1 cellular context compared by ENCODE assay signal in genomic region chr1:152009691-152010090, GRCh38.
TF ChIP-seq lines count a peak whose summit lies in the region.

No MANE protein-coding gene starts in this region.

TF ChIP-seq in HepG2, 621 proteins besides CTCF, POLR2A, EP300 and RAD21 (continued from another document):
- TF ChIP-seq, protein P1, sequence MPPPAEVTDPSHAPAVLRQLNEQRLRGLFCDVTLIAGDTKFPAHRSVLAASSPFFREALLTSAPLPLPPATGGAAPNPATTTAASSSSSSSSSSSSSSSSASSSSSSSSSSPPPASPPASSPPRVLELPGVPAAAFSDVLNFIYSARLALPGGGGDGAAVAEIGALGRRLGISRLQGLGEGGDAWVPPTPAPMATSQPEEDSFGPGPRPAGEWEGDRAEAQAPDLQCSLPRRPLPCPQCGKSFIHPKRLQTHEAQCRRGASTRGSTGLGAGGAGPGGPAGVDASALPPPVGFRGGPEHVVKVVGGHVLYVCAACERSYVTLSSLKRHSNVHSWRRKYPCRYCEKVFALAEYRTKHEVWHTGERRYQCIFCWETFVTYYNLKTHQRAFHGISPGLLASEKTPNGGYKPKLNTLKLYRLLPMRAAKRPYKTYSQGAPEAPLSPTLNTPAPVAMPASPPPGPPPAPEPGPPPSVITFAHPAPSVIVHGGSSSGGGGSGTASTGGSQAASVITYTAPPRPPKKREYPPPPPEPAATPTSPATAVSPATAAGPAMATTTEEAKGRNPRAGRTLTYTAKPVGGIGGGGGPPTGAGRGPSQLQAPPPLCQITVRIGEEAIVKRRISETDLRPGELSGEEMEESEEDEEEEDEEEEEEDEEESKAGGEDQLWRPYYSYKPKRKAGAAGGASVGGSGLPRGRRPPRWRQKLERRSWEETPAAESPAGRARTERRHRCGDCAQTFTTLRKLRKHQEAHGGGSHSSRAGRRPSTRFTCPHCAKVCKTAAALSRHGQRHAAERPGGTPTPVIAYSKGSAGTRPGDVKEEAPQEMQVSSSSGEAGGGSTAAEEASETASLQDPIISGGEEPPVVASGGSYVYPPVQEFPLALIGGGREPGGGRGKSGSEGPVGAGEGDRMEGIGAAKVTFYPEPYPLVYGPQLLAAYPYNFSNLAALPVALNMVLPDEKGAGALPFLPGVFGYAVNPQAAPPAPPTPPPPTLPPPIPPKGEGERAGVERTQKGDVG (CRISPR knock-in tag; IDR thresholded peaks at IDR 0.05; ENCODE audit: borderline replicate concordance): no peak
- TF ChIP-seq, protein P2, sequence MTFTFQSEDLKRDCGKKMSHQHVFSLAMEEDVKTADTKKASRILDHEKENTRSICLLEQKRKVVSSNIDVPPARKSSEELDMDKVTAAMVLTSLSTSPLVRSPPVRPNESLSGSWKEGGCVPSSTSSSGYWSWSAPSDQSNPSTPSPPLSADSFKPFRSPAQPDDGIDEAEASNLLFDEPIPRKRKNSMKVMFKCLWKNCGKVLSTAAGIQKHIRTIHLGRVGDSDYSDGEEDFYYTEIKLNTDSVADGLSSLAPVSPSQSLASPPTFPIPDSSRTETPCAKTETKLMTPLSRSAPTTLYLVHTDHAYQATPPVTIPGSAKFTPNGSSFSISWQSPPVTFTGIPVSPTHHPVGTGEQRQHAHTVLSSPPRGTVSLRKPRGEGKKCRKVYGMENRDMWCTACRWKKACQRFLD (CRISPR knock-in tag; IDR thresholded peaks at IDR 0.05; ENCODE audit: borderline replicate concordance): no peak
- TF ChIP-seq ZNF383 (CRISPR knock-in tag; IDR thresholded peaks at IDR 0.05; ENCODE audit: borderline replicate concordance) (no peak), FOXK1 (CRISPR knock-in tag; IDR thresholded peaks at IDR 0.05; ENCODE audit: borderline replicate concordance, low read depth) (no peak), NCOA1 (CRISPR knock-in tag; IDR thresholded peaks at IDR 0.05) (no peak), ZNF674 (CRISPR knock-in tag; IDR thresholded peaks at IDR 0.05; ENCODE audit: low read depth) (no peak)
TF ChIP-seq in HepG2: peak in this region for 0.
